ENCODE assay signal across 21 cellular contexts in genomic region chr7:69283421-69283820, GRCh38.
DNase-seq lines count a peak whose midpoint lies in the region; TF ChIP-seq lines count a peak whose summit lies in the region.
"Had no signal": no experiment of that assay in that cellular context is flagged by ENCODE, and none has a peak within 500 bp of the region (broad histone marks: within the 10 kb centered on the region; RNA-seq: fewer than 3 reads in every experiment).

No MANE protein-coding gene starts in this region.

- H3K4me1 Mint-ChIP-seq in brain (peaks cover 20% of the 10 kb centered on the region), endodermal cell (peaks cover 4% of the 10 kb centered on the region)
- H3K4me1 Mint-ChIP-seq in CD8-positive, alpha-beta memory T cell, result no peaks in the 10 kb centered on the region
- H3K4me1 Mint-ChIP-seq: activated naive CD8-positive, alpha-beta T cell treated with anti-CD3 and anti-CD28 coated beads for 36 hours; B cell; central memory CD8-positive, alpha-beta T cell had no signal

- no peak overlapping the region for H4K8ac ChIP-seq in neuronal stem cell (ENCODE audit: low read depth, low read length)

- no peaks in the 10 kb centered on the region for H3K79me1 ChIP-seq in neuronal stem cell (ENCODE audit: low read depth, low read length)

- H3K27ac ChIP-seq in hepatocyte (no peak overlapping the region), neuronal stem cell (replicated peaks; ENCODE audit: low read length) (no peak overlapping the region), endodermal cell (ENCODE audit: low read depth, low read length) (no peak overlapping the region)
- no peak overlapping the region for H3K27ac ChIP-seq in CD8-positive, alpha-beta memory T cell (ENCODE audit: low read depth, low read length)
- H3K27ac ChIP-seq: KMS-11, SK-N-MC had no signal

- H3K4me3 ChIP-seq in hepatocyte (no peak overlapping the region), neuronal stem cell (ENCODE audit: low read length in 2 of 2) (no peak overlapping the region), endodermal cell (ENCODE audit: low read length) (no peak overlapping the region)
- H3K4me3 ChIP-seq in CD8-positive, alpha-beta memory T cell (ENCODE audit: low read length), result no peak overlapping the region
- H3K4me3 ChIP-seq: GM12878, SK-N-MC had no signal

- no peak overlapping the region for H2BK15ac ChIP-seq in neuronal stem cell (ENCODE audit: low read length)

- H2BK120ac ChIP-seq in neuronal stem cell (ENCODE audit: low read depth, low read length), result no peak overlapping the region

- H2AK5ac ChIP-seq in neuronal stem cell (ENCODE audit: low read depth, low read length), result no peak overlapping the region

- no peaks in the 10 kb centered on the region for H3K9me2 ChIP-seq in hepatocyte (replicated peaks; ENCODE audit: insufficient read depth)

- H3K27ac Mint-ChIP-seq in brain, result peak overlapping the region in 3 of 5 experiments; percentile 10 to 82 (median 16)
- no peak overlapping the region for H3K27ac Mint-ChIP-seq in CD8-positive, alpha-beta memory T cell
- no peak overlapping the region for H3K27ac Mint-ChIP-seq in endodermal cell
- H3K27ac Mint-ChIP-seq: activated CD8-positive, alpha-beta T cell treated with anti-CD3 and anti-CD28 coated beads, Interleukin-2, amount 10 ng/mL, durations not matched to agents 7 days and 5 days; activated naive CD8-positive, alpha-beta T cell treated with anti-CD3 and anti-CD28 coated beads for 36 hours; B cell had no signal

- H3K4me2 ChIP-seq in hepatocyte (no peak overlapping the region), neuronal stem cell (ENCODE audit: insufficient read depth, low read length, poor library complexity, severe bottlenecking) (no peak overlapping the region)
- H3K4me2 ChIP-seq: KMS-11 had no signal

- TF ChIP-seq CTCF in brain (conservative IDR thresholded peaks at IDR 0.05), result no peak
- TF ChIP-seq CTCF in hepatocyte (IDR thresholded peaks at IDR 0.05; ENCODE audit: poor library complexity), result no peak
- TF ChIP-seq CTCF in endodermal cell (conservative IDR thresholded peaks at IDR 0.05), result no peak

- H3K27me3 Mint-ChIP-seq in brain, result peaks cover 6% of the 10 kb centered on the region
- peaks cover 0 to 9% of the 10 kb centered on the region in 2 donors for H3K27me3 Mint-ChIP-seq in CD8-positive, alpha-beta memory T cell
- H3K27me3 Mint-ChIP-seq in endodermal cell (ENCODE audit: insufficient read depth), result peaks cover 10% of the 10 kb centered on the region
- H3K27me3 Mint-ChIP-seq: activated naive CD8-positive, alpha-beta T cell treated with anti-CD3 and anti-CD28 coated beads for 36 hours; central memory CD8-positive, alpha-beta T cell had no signal

- H3K36me3 Mint-ChIP-seq in brain, result no peaks in the 10 kb centered on the region
- no peaks in the 10 kb centered on the region for H3K36me3 Mint-ChIP-seq in CD8-positive, alpha-beta memory T cell
- peaks cover 5% of the 10 kb centered on the region for H3K36me3 Mint-ChIP-seq in endodermal cell (ENCODE audit: low read depth)
- H3K36me3 Mint-ChIP-seq: activated naive CD8-positive, alpha-beta T cell treated with anti-CD3 and anti-CD28 coated beads for 36 hours had no signal

- peaks cover 5% of the 10 kb centered on the region for H3K4me1 ChIP-seq in hepatocyte (ENCODE audit: insufficient read depth)
- H3K4me1 ChIP-seq in neuronal stem cell (ENCODE audit: control insufficient read depth in 2 of 2, insufficient read depth in 1 of 2, low read depth in 1 of 2, low read length in 2 of 2), result no peaks in the 10 kb centered on the region
- no peaks in the 10 kb centered on the region for H3K4me1 ChIP-seq in CD8-positive, alpha-beta memory T cell (ENCODE audit: insufficient read depth, low read length)
- H3K4me1 ChIP-seq in endodermal cell (ENCODE audit: control insufficient read depth, insufficient read depth, low read length), result no peaks in the 10 kb centered on the region

- H4K20me1 ChIP-seq in hepatocyte (ENCODE audit: insufficient read depth, poor library complexity, severe bottlenecking), result no peaks in the 10 kb centered on the region

- H3K9me3 Mint-ChIP-seq in brain (peaks cover 0 to 26% (median 12%) of the 10 kb centered on the region in 5 experiments), endodermal cell (peaks cover 55% of the 10 kb centered on the region)
- peaks cover 0 to 15% (median 3%) of the 10 kb centered on the region in 5 donors for H3K9me3 Mint-ChIP-seq in CD8-positive, alpha-beta memory T cell

- H3K36me3 ChIP-seq in hepatocyte (replicated peaks; ENCODE audit: insufficient read depth, low read depth) (no peaks in the 10 kb centered on the region), neuronal stem cell (replicated peaks in 1 of 2; ENCODE audit: control insufficient read depth in 2 of 2, insufficient read depth in 2 of 2, low read length in 2 of 2) (no peaks in the 10 kb centered on the region), endodermal cell (ENCODE audit: control insufficient read depth, insufficient read depth, low read length) (no peaks in the 10 kb centered on the region)
- no peaks in the 10 kb centered on the region for H3K36me3 ChIP-seq in CD8-positive, alpha-beta memory T cell (ENCODE audit: insufficient read depth, low read length)

- H3K4me3 Mint-ChIP-seq in brain (no peak overlapping the region), endodermal cell (no peak overlapping the region)
- no peak overlapping the region for H3K4me3 Mint-ChIP-seq in CD8-positive, alpha-beta memory T cell
- H3K4me3 Mint-ChIP-seq: activated CD8-positive, alpha-beta T cell treated with anti-CD3 and anti-CD28 coated beads, Interleukin-2, amount 10 ng/mL, durations not matched to agents 7 days and 5 days; activated naive CD8-positive, alpha-beta T cell treated with anti-CD3 and anti-CD28 coated beads for 36 hours; B cell; central memory CD8-positive, alpha-beta T cell had no signal

- CTCF ChIA-PET in CD8-positive, alpha-beta memory T cell (lab: Charles Lee), result no interaction called here

- POLR2A ChIA-PET in CD8-positive, alpha-beta memory T cell (lab: Charles Lee), result no interaction called here

- DNase-seq in GM03348 (ENCODE audit: low spot score) (peak; percentile 46), hepatocyte (ENCODE audit: low spot score) (peak; percentile 35), stromal cell of bone marrow (ENCODE audit: low read depth) (peak; percentile 50), NCI-H2029 (lab: John Stamatoyannopoulos, UW) (no peak), neuronal stem cell (ENCODE audit: low spot score) (no peak), endodermal cell (no peak)
- DNase-seq in CD8-positive, alpha-beta memory T cell, result no peak
- DNase-seq: activated CD4-positive, CD25-positive, alpha-beta regulatory T cell; activated CD8-positive, alpha-beta T cell treated with anti-CD3 and anti-CD28 coated beads, Interleukin-2, amount 10 ng/mL, durations not matched to agents 7 days and 5 days; activated naive CD8-positive, alpha-beta T cell treated with anti-CD3 and anti-CD28 coated beads for 36 hours; effector CD8-positive, alpha-beta T cell; NCI-H1092; NCI-H748 treated with DMSO at 0.1 percent for 48 hours; PC-3; stimulated activated CD4-positive, alpha-beta T cell treated with anti-CD3 and anti-CD28 coated beads, Interleukin-2, amount 100 ng/mL, for 48 hours had no signal

- no peak overlapping the region for H2BK12ac ChIP-seq in neuronal stem cell (ENCODE audit: low read length)

- H3K14ac ChIP-seq in neuronal stem cell (ENCODE audit: low read length), result no peak overlapping the region

- H4K91ac ChIP-seq in neuronal stem cell (ENCODE audit: low read depth, low read length, poor library complexity), result no peak overlapping the region

- H2AFZ ChIP-seq in hepatocyte, result no peak overlapping the region
- H2AFZ ChIP-seq in neuronal stem cell (ENCODE audit: low read length), result no peak overlapping the region

- no peak overlapping the region for H3K23ac ChIP-seq in neuronal stem cell (ENCODE audit: low read depth, low read length, poor library complexity)

- no peaks in the 10 kb centered on the region for H3K79me2 ChIP-seq in hepatocyte

- 74% methylated on average over 8 of the region's 8 CpGs for WGBS in hepatocyte (ENCODE audit: low lambda C conversion rate, missing lambda C conversion rate)
- no CpG with 5 or more reads among the region's 8 CpGs for WGBS in neuronal stem cell (ENCODE audit: extremely low coverage in 2 of 2, insufficient read length in 2 of 2, insufficient replicate concordance in 1 of 2), 2 donors
- 81 to 95% methylated on average over 6 to 8 of the region's 8 CpGs for WGBS in endodermal cell (ENCODE audit: insufficient coverage in 1 of 2, insufficient read length in 1 of 2), 2 experiments

- H3K9me3 ChIP-seq in hepatocyte (ENCODE audit: low read depth) (no peaks in the 10 kb centered on the region), neuronal stem cell (replicated peaks in 1 of 2; ENCODE audit: control insufficient read depth in 2 of 2, insufficient read depth in 1 of 2, low read depth in 1 of 2, low read length in 2 of 2) (peaks cover 0 to 5% of the 10 kb centered on the region in 2 donors), endodermal cell (ENCODE audit: control insufficient read depth, low read length) (peaks cover 21% of the 10 kb centered on the region)
- H3K9me3 ChIP-seq in CD8-positive, alpha-beta memory T cell (ENCODE audit: low read length), result no peaks in the 10 kb centered on the region

- H3K9ac ChIP-seq in neuronal stem cell (ENCODE audit: low read depth, low read length, poor library complexity), result no peak overlapping the region
- H3K9ac ChIP-seq in endodermal cell (ENCODE audit: extremely low read depth, low read length, poor library complexity, severe bottlenecking), result no peak overlapping the region
- H3K9ac ChIP-seq: KMS-11 had no signal

- H3K4ac ChIP-seq in neuronal stem cell (ENCODE audit: low read length), result no peak overlapping the region

- no peak overlapping the region for H3K18ac ChIP-seq in neuronal stem cell (ENCODE audit: low read length)

- H2BK5ac ChIP-seq in neuronal stem cell (ENCODE audit: low read length), result no peak overlapping the region

- H3K27me3 ChIP-seq in hepatocyte (no peaks in the 10 kb centered on the region), neuronal stem cell (ENCODE audit: control insufficient read depth in 3 of 3, insufficient read depth in 3 of 3, low read depth in 1 of 3, low read length in 3 of 3) (no peaks in the 10 kb centered on the region), endodermal cell (ENCODE audit: control insufficient read depth, insufficient read depth, low read length, poor library complexity, severe bottlenecking) (no peaks in the 10 kb centered on the region)
- no peaks in the 10 kb centered on the region for H3K27me3 ChIP-seq in CD8-positive, alpha-beta memory T cell (ENCODE audit: insufficient read depth, low read length, poor library complexity, severe bottlenecking)

Comparison
In these comparisons a context has a peak if more than half of its experiments do, and no peak if none do; other contexts are left out.
1. DNase-seq: peak in GM03348 (single experiment), hepatocyte (single experiment) and stromal cell of bone marrow (single experiment); none in NCI-H2029 (single experiment), neuronal stem cell (single experiment), CD8-positive, alpha-beta memory T cell (0 of 5) and endodermal cell (single experiment).
2. H3K27ac Mint-ChIP-seq: peak in brain (3 of 5); none in CD8-positive, alpha-beta memory T cell (0 of 8) and endodermal cell (single experiment).